ENCODE assay signal across 23 cellular contexts in genomic region chr1:77668924-77669449, GRCh38. TPM values are rescaled to one million over a fixed set of nuclear protein-coding genes. Genes with fewer than 3 reads are reported as not detected.
DNase-seq lines count a peak whose midpoint lies in the region; ATAC-seq and TF ChIP-seq lines count a peak whose summit lies in the region.
"Had no signal": no experiment of that assay in that cellular context is flagged by ENCODE, and none has a peak within 500 bp of the region (broad histone marks: within the 10 kb centered on the region; RNA-seq: fewer than 3 reads in every experiment).

No MANE protein-coding gene starts in this region.

- no peaks in the 10 kb centered on the region for H3K9me3 ChIP-seq in upper lobe of left lung
- H3K9me3 ChIP-seq: breast epithelium, Peyer's patch, psoas muscle, transverse colon had no signal

- intact Hi-C loops in Right ventricle myocardium superior (cut with DNase I) = no loop called here

- H3K4me1 Mint-ChIP-seq in activated naive CD4-positive, alpha-beta T cell treated with anti-CD3 and anti-CD28 coated beads, Interleukin-2, amount 10 ng/mL, durations not matched to agents 7 days and 5 days = peaks cover 29% of the 10 kb centered on the region
- peaks cover 71% of the 10 kb centered on the region for H3K4me1 Mint-ChIP-seq in activated naive CD8-positive, alpha-beta T cell treated with anti-CD3 and anti-CD28 coated beads, Interleukin-2, amount 50 U/mL, for 24 hours
- H3K4me1 Mint-ChIP-seq in stimulated activated naive CD8-positive, alpha-beta T cell treated with anti-CD3 and anti-CD28 coated beads, Interleukin-15, amount 100 ng/mL, for 72 hours = peaks cover 86% of the 10 kb centered on the region

- 29 to 52% methylated on average over 1 of the region's 1 CpG for WGBS in upper lobe of left lung, 2 donors

- peak overlapping the region in 1 of 2 donors; percentile 19 for H3K27ac Mint-ChIP-seq in activated naive CD4-positive, alpha-beta T cell treated with anti-CD3 and anti-CD28 coated beads, Interleukin-2, amount 50 U/mL, for 72 hours
- no peak overlapping the region for H3K27ac Mint-ChIP-seq in activated naive CD4-positive, alpha-beta T cell treated with anti-CD3 and anti-CD28 coated beads, Interleukin-2, amount 10 ng/mL, durations not matched to agents 7 days and 5 days
- peak overlapping the region; percentile 56 for H3K27ac Mint-ChIP-seq in activated naive CD8-positive, alpha-beta T cell treated with anti-CD3 and anti-CD28 coated beads, Interleukin-2, amount 50 U/mL, for 24 hours
- peak overlapping the region; percentile 57 to 63 for H3K27ac Mint-ChIP-seq in stimulated activated naive CD8-positive, alpha-beta T cell treated with anti-CD3 and anti-CD28 coated beads, Interleukin-15, amount 100 ng/mL, for 72 hours
- H3K27ac Mint-ChIP-seq: nephron had no signal

- no peak for DNase-seq in activated naive CD4-positive, alpha-beta T cell treated with anti-CD3 and anti-CD28 coated beads, Interleukin-2, amount 50 U/mL, for 72 hours (ENCODE audit: low spot score in 2 of 2)
- no peak for DNase-seq in activated naive CD4-positive, alpha-beta T cell treated with anti-CD3 and anti-CD28 coated beads, Interleukin-2, amount 10 ng/mL, durations not matched to agents 7 days and 5 days
- DNase-seq in OCI-M1 (lab: John Stamatoyannopoulos, UW) (peak; percentile 58), upper lobe of left lung (no peak), Right ventricle myocardium superior (no peak), NCI-H1092 (lab: John Stamatoyannopoulos, UW) (no peak)
- DNase-seq in activated naive CD8-positive, alpha-beta T cell treated with anti-CD3 and anti-CD28 coated beads, Interleukin-2, amount 50 U/mL, for 24 hours = no peak
- DNase-seq in stimulated activated naive CD8-positive, alpha-beta T cell treated with anti-CD3 and anti-CD28 coated beads, Interleukin-15, amount 100 ng/mL, for 72 hours = no peak
- DNase-seq: activated CD4-positive, alpha-beta T cell treated with anti-CD3 and anti-CD28 coated beads, Interleukin-2, amount 50 U/mL, for 1 hour; activated CD8-positive, alpha-beta memory T cell treated with anti-CD3 and anti-CD28 coated beads, Interleukin-2, amount 50 U/mL, for 48 hours; activated naive CD4-positive, alpha-beta T cell; anterior cingulate cortex; left cardiac atrium; NCI-H2107; NCI-H748 treated with DMSO at 0.1 percent for 48 hours; Peyer's patch; psoas muscle; SIG-M5; transverse colon had no signal

- no peak for TF ChIP-seq EP300 in upper lobe of left lung (IDR thresholded peaks at IDR 0.05)

- no peaks in the 10 kb centered on the region for H3K27me3 Mint-ChIP-seq in activated naive CD4-positive, alpha-beta T cell treated with anti-CD3 and anti-CD28 coated beads, Interleukin-2, amount 10 ng/mL, durations not matched to agents 7 days and 5 days
- no peaks in the 10 kb centered on the region for H3K27me3 Mint-ChIP-seq in activated naive CD8-positive, alpha-beta T cell treated with anti-CD3 and anti-CD28 coated beads, Interleukin-2, amount 50 U/mL, for 24 hours
- no peaks in the 10 kb centered on the region for H3K27me3 Mint-ChIP-seq in stimulated activated naive CD8-positive, alpha-beta T cell treated with anti-CD3 and anti-CD28 coated beads, Interleukin-15, amount 100 ng/mL, for 72 hours

- H3K36me3 Mint-ChIP-seq in activated naive CD4-positive, alpha-beta T cell treated with anti-CD3 and anti-CD28 coated beads, Interleukin-2, amount 50 U/mL, for 72 hours = no peaks in the 10 kb centered on the region
- H3K36me3 Mint-ChIP-seq in activated naive CD4-positive, alpha-beta T cell treated with anti-CD3 and anti-CD28 coated beads, Interleukin-2, amount 10 ng/mL, durations not matched to agents 7 days and 5 days = peaks cover 3% of the 10 kb centered on the region
- peaks cover 5% of the 10 kb centered on the region for H3K36me3 Mint-ChIP-seq in activated naive CD8-positive, alpha-beta T cell treated with anti-CD3 and anti-CD28 coated beads, Interleukin-2, amount 50 U/mL, for 24 hours (ENCODE audit: low read depth)

- TF ChIP-seq POLR2A in upper lobe of left lung (IDR thresholded peaks at IDR 0.05) = no peak

- no peak overlapping the region for H3K4me3 Mint-ChIP-seq in activated naive CD4-positive, alpha-beta T cell treated with anti-CD3 and anti-CD28 coated beads, Interleukin-2, amount 10 ng/mL, durations not matched to agents 7 days and 5 days
- H3K4me3 Mint-ChIP-seq in activated naive CD8-positive, alpha-beta T cell treated with anti-CD3 and anti-CD28 coated beads, Interleukin-2, amount 50 U/mL, for 24 hours = no peak overlapping the region
- H3K4me3 Mint-ChIP-seq in stimulated activated naive CD8-positive, alpha-beta T cell treated with anti-CD3 and anti-CD28 coated beads, Interleukin-15, amount 100 ng/mL, for 72 hours = peak overlapping the region in 1 of 2 donors; percentile 24
- H3K4me3 Mint-ChIP-seq: nephron had no signal

- no peaks in the 10 kb centered on the region for H3K27me3 ChIP-seq in upper lobe of left lung
- H3K27me3 ChIP-seq: breast epithelium, Peyer's patch, transverse colon had no signal

- peaks cover 5 to 27% (median 21%) of the 10 kb centered on the region in 4 donors for H3K4me1 ChIP-seq in upper lobe of left lung

- H3K9me3 Mint-ChIP-seq in activated naive CD4-positive, alpha-beta T cell treated with anti-CD3 and anti-CD28 coated beads, Interleukin-2, amount 50 U/mL, for 72 hours = no peaks in the 10 kb centered on the region
- H3K9me3 Mint-ChIP-seq in activated naive CD4-positive, alpha-beta T cell treated with anti-CD3 and anti-CD28 coated beads, Interleukin-2, amount 10 ng/mL, durations not matched to agents 7 days and 5 days = no peaks in the 10 kb centered on the region
- no peaks in the 10 kb centered on the region for H3K9me3 Mint-ChIP-seq in activated naive CD8-positive, alpha-beta T cell treated with anti-CD3 and anti-CD28 coated beads, Interleukin-2, amount 50 U/mL, for 24 hours
- H3K9me3 Mint-ChIP-seq in stimulated activated naive CD8-positive, alpha-beta T cell treated with anti-CD3 and anti-CD28 coated beads, Interleukin-15, amount 100 ng/mL, for 72 hours = no peaks in the 10 kb centered on the region
- H3K9me3 Mint-ChIP-seq: nephron had no signal

- CTCF ChIA-PET in activated naive CD4-positive, alpha-beta T cell treated with anti-CD3 and anti-CD28 coated beads, Interleukin-2, amount 10 ng/mL, durations not matched to agents 7 days and 5 days (lab: Charles Lee) = interaction anchor here (1.2 kb wide), 1 partner anchor 14 kb away, joined by 3 read pairs; the partner anchor contains the start of gene ZZZ3

- no peak overlapping the region for H3K4me3 ChIP-seq in upper lobe of left lung
- H3K4me3 ChIP-seq: breast epithelium, GM12878, Peyer's patch, psoas muscle, transverse colon had no signal

- ATAC-seq in activated naive CD4-positive, alpha-beta T cell treated with anti-CD3 and anti-CD28 coated beads, Interleukin-2, amount 50 U/mL, for 72 hours = peak; percentile 36 to 76
- ATAC-seq in activated naive CD8-positive, alpha-beta T cell treated with anti-CD3 and anti-CD28 coated beads, Interleukin-2, amount 50 U/mL, for 24 hours = peak; percentile 52
- peak; percentile 26 for ATAC-seq in stimulated activated naive CD8-positive, alpha-beta T cell treated with anti-CD3 and anti-CD28 coated beads, Interleukin-15, amount 100 ng/mL, for 72 hours
- ATAC-seq in upper lobe of left lung (ENCODE audit: low FRiP score in 2 of 2) (no peak), Right ventricle myocardium superior (ENCODE audit: poor library complexity) (no peak)
- ATAC-seq: GM12878, left cardiac atrium, psoas muscle, sciatic nerve had no signal

- no peaks in the 10 kb centered on the region for H3K36me3 ChIP-seq in upper lobe of left lung
- H3K36me3 ChIP-seq: breast epithelium, Peyer's patch, transverse colon had no signal

- TF ChIP-seq CTCF in upper lobe of left lung (IDR thresholded peaks at IDR 0.05) = no peak

- H3K27ac ChIP-seq in upper lobe of left lung = no peak overlapping the region
- H3K27ac ChIP-seq: breast epithelium, Peyer's patch, psoas muscle, transverse colon had no signal

RNA-seq across cellular contexts. Expression of gene ZZZ3, which starts 13.5 kb away (rescaled TPM):
- total RNA-seq in activated naive CD4-positive, alpha-beta T cell treated with anti-CD3 and anti-CD28 coated beads, Interleukin-2, amount 50 U/mL, for 72 hours = 10 to 100 TPM; 34.1 to 43.6 TPM
- total RNA-seq in upper lobe of left lung = 100 to 1,000 TPM in 1 of 6 donors, 10 to 100 TPM in 5; 15.3 to 141 (median 41.9) TPM
- 30.3 TPM for total RNA-seq in Right ventricle myocardium superior

Comparison
In these comparisons a context has a peak if more than half of its experiments do, and no peak if none do; other contexts are left out.
1. ATAC-seq: peak in activated naive CD4-positive, alpha-beta T cell treated with anti-CD3 and anti-CD28 coated beads, Interleukin-2, amount 50 U/mL, for 72 hours (2 of 2), activated naive CD8-positive, alpha-beta T cell treated with anti-CD3 and anti-CD28 coated beads, Interleukin-2, amount 50 U/mL, for 24 hours (single experiment) and stimulated activated naive CD8-positive, alpha-beta T cell treated with anti-CD3 and anti-CD28 coated beads, Interleukin-15, amount 100 ng/mL, for 72 hours (single experiment); none in upper lobe of left lung (0 of 2) and Right ventricle myocardium superior (single experiment).